In genomic region chr14:46136456-46136855, GRCh38 we compare ENCODE assay signal across 30 cellular contexts.
"Had no signal": no experiment of that assay in that cellular context is flagged by ENCODE, and none has a peak within 500 bp of the region (broad histone marks: within the 10 kb centered on the region; RNA-seq: fewer than 3 reads in every experiment).

No MANE protein-coding gene starts in this region.

- H3K27ac ChIP-seq: KMS-11, PC-9, WERI-Rb-1 had no signal

- H3K36me3 ChIP-seq: WERI-Rb-1 had no signal

- H3K36me3 Mint-ChIP-seq: activated CD8-positive, alpha-beta memory T cell treated with anti-CD3 and anti-CD28 coated beads, Interleukin-2, amount 10 ng/mL, durations not matched to agents 7 days and 5 days; activated naive CD4-positive, alpha-beta T cell treated with anti-CD3 and anti-CD28 coated beads, Interleukin-2, amount 10 ng/mL, durations not matched to agents 7 days and 5 days; activated naive CD8-positive, alpha-beta T cell had no signal

- H3K4me1 Mint-ChIP-seq: activated CD4-positive, alpha-beta memory T cell treated with anti-CD3 and anti-CD28 coated beads, Interleukin-2, amount 10 ng/mL, durations not matched to agents 7 days and 5 days; activated CD8-positive, alpha-beta memory T cell treated with anti-CD3 and anti-CD28 coated beads, Interleukin-2, amount 10 ng/mL, durations not matched to agents 7 days and 5 days; activated naive CD4-positive, alpha-beta T cell treated with anti-CD3 and anti-CD28 coated beads, Interleukin-2, amount 10 ng/mL, durations not matched to agents 7 days and 5 days; activated naive CD8-positive, alpha-beta T cell treated with anti-CD3 and anti-CD28 coated beads, Interleukin-2, amount 50 U/mL, for 24 hours had no signal

- H3K27me3 Mint-ChIP-seq: activated CD4-positive, alpha-beta memory T cell treated with anti-CD3 and anti-CD28 coated beads, Interleukin-2, amount 10 ng/mL, durations not matched to agents 7 days and 5 days; activated CD8-positive, alpha-beta memory T cell treated with anti-CD3 and anti-CD28 coated beads, Interleukin-2, amount 10 ng/mL, durations not matched to agents 7 days and 5 days; activated naive CD4-positive, alpha-beta T cell treated with anti-CD3 and anti-CD28 coated beads, Interleukin-2, amount 10 ng/mL, durations not matched to agents 7 days and 5 days; activated naive CD8-positive, alpha-beta T cell; activated naive CD8-positive, alpha-beta T cell treated with anti-CD3 and anti-CD28 coated beads, Interleukin-2, amount 50 U/mL, for 24 hours had no signal

- DNase-seq: activated CD4-positive, alpha-beta memory T cell treated with anti-CD3 and anti-CD28 coated beads, Interleukin-2, amount 10 ng/mL, durations not matched to agents 7 days and 5 days; activated CD4-positive, alpha-beta T cell treated with anti-CD3 and anti-CD28 coated beads for 1 hour; activated CD4-positive, alpha-beta T cell treated with anti-CD3 and anti-CD28 coated beads for 48 hours; activated CD4-positive, CD25-positive, alpha-beta regulatory T cell; activated CD8-positive, alpha-beta memory T cell treated with anti-CD3 and anti-CD28 coated beads for 24 hours; activated CD8-positive, alpha-beta memory T cell treated with anti-CD3 and anti-CD28 coated beads, Interleukin-2, amount 10 ng/mL, durations not matched to agents 7 days and 5 days; activated CD8-positive, alpha-beta memory T cell treated with anti-CD3 and anti-CD28 coated beads, Interleukin-2, amount 50 U/mL, for 48 hours; activated effector memory CD4-positive, alpha-beta T cell treated with Interleukin-2 at 50 U/mL for 16 hours; activated naive CD4-positive, alpha-beta T cell treated with anti-CD3 and anti-CD28 coated beads, Interleukin-2, amount 10 ng/mL, durations not matched to agents 7 days and 5 days; activated naive CD8-positive, alpha-beta T cell treated with anti-CD3 and anti-CD28 coated beads, Interleukin-2, amount 50 U/mL, for 24 hours; activated T-cell treated with anti-CD3 and anti-CD28 coated beads, Interleukin-2, amount 50 U/mL, for 48 hours; anterior cingulate cortex; central memory CD4-positive, alpha-beta T cell; MM.1S; MV-4-11; NCI-H1092; NCI-H1436 treated with DMSO at 0.1 percent for 48 hours; NCI-H1694 treated with DMSO at 0.1 percent for 48 hours; NCI-H2029; NCI-H345; NCI-H524 treated with DMSO at 0.1 percent for 48 hours; PC-9; Right ventricle myocardium superior; SW 1271; T-helper 1 cell; T-helper 2 cell; T-helper 9 cell; WERI-Rb-1 had no signal

- H3K4me3 ChIP-seq: PC-9 had no signal

- H3K27ac Mint-ChIP-seq: activated CD4-positive, alpha-beta memory T cell treated with anti-CD3 and anti-CD28 coated beads, Interleukin-2, amount 10 ng/mL, durations not matched to agents 7 days and 5 days; activated CD8-positive, alpha-beta memory T cell treated with anti-CD3 and anti-CD28 coated beads, Interleukin-2, amount 10 ng/mL, durations not matched to agents 7 days and 5 days; activated naive CD4-positive, alpha-beta T cell treated with anti-CD3 and anti-CD28 coated beads, Interleukin-2, amount 10 ng/mL, durations not matched to agents 7 days and 5 days; activated naive CD8-positive, alpha-beta T cell; activated naive CD8-positive, alpha-beta T cell treated with anti-CD3 and anti-CD28 coated beads, Interleukin-2, amount 50 U/mL, for 24 hours had no signal

- H3K4me3 Mint-ChIP-seq: activated CD4-positive, alpha-beta memory T cell treated with anti-CD3 and anti-CD28 coated beads, Interleukin-2, amount 10 ng/mL, durations not matched to agents 7 days and 5 days; activated CD8-positive, alpha-beta memory T cell treated with anti-CD3 and anti-CD28 coated beads, Interleukin-2, amount 10 ng/mL, durations not matched to agents 7 days and 5 days; activated naive CD4-positive, alpha-beta T cell treated with anti-CD3 and anti-CD28 coated beads, Interleukin-2, amount 10 ng/mL, durations not matched to agents 7 days and 5 days; activated naive CD8-positive, alpha-beta T cell; activated naive CD8-positive, alpha-beta T cell treated with anti-CD3 and anti-CD28 coated beads, Interleukin-2, amount 50 U/mL, for 24 hours had no signal
